Comparison of ENCODE assay signal across 12 cellular contexts in the genomic region with DNA sequence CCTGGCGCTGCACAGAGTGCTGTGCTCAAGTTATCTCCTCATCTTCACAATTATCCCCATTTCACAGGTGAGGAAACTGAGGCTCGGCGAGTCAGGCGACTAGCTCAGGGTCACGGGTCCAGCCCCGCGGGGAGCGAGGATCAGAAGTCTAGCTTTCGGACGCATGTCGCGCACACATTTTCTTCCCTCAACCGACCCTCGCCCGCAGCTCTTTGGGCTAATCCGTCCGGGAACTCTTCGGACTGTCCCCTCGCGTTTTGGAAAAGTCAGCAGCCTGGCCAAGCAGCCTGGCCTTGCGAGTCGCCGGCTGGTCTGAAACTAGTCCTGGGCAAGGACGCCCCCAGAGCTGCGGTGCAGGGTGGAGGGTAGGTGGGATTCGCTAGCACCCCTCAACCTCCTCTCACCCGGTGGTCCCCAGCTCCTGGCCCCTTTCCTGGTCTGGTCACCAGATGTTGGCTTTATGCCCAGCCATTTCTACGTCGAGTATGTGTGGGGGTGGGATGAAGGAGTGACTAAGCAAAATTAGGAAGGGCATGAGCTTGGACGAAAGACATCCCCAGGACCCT. TPM values are rescaled to one million over a fixed set of nuclear protein-coding genes. Genes with fewer than 3 reads are reported as not detected.
DNase-seq lines count a peak whose midpoint lies in the region; ATAC-seq and TF ChIP-seq lines count a peak whose summit lies in the region.
"Had no signal": no experiment of that assay in that cellular context is flagged by ENCODE, and none has a peak within 500 bp of the region (broad histone marks: within the 10 kb centered on the region; RNA-seq: fewer than 3 reads in every experiment).

No MANE protein-coding gene starts in this region.

- H3K4me1 ChIP-seq in adipocyte (ENCODE audit: control insufficient read depth, insufficient read depth, low read length) (peaks cover 13% of the 10 kb centered on the region), gastroesophageal sphincter (peaks cover 0 to 24% (median 0%) of the 10 kb centered on the region in 3 donors)

- TF ChIP-seq POLR2A in gastroesophageal sphincter (IDR thresholded peaks at IDR 0.05): no peak

- H3K36me3 ChIP-seq in adipocyte (ENCODE audit: control insufficient read depth, insufficient read depth, low read length, severe bottlenecking) (no peaks in the 10 kb centered on the region), gastroesophageal sphincter (no peaks in the 10 kb centered on the region)

- TF ChIP-seq EP300 in gastroesophageal sphincter (IDR thresholded peaks at IDR 0.05): no peak

- DNase-seq in AG08395 (ENCODE audit: low spot score) (peak; percentile 22), adipocyte (ENCODE audit: low read depth) (peak; percentile 38), posterior vena cava (ENCODE audit: low spot score) (peak; percentile 79), Kasumi-1 (lab: John Stamatoyannopoulos, UW) (no peak), middle frontal gyrus (ENCODE audit: extremely low spot score, low spot score) (no peak)
- DNase-seq in activated CD4-positive, alpha-beta T cell treated with anti-CD3 and anti-CD28 coated beads for 1 hour: no peak
- DNase-seq: NCI-H146, RPMI8226 had no signal

- ATAC-seq in gastroesophageal sphincter (peak; percentile 10), HG03469 (IDR thresholded peaks at IDR 0.05; ENCODE audit: unreplicated experiment) (no peak)

- 17 to 49% methylated on average over 1 to 12 of the region's 30 CpGs for WGBS in gastroesophageal sphincter (ENCODE audit: low coverage in 1 of 2), 2 donors

- H3K9ac ChIP-seq in adipocyte (ENCODE audit: low read length): peak overlapping the region; percentile 84

- no peaks in the 10 kb centered on the region for H3K27me3 ChIP-seq in adipocyte (replicated peaks; ENCODE audit: control insufficient read depth, insufficient read depth, low read length)
- H3K27me3 ChIP-seq in gastroesophageal sphincter: peaks cover 13% of the 10 kb centered on the region

- no peak for TF ChIP-seq CTCF in gastroesophageal sphincter (IDR thresholded peaks at IDR 0.05)

- H3K4me3 ChIP-seq in adipocyte (ENCODE audit: low read length) (peak overlapping the region; percentile 84), gastroesophageal sphincter (peak overlapping the region; percentile 47 to 58)
- H3K4me3 ChIP-seq: body of pancreas had no signal

- intact Hi-C loops in posterior vena cava (cut with DNase I): no loop called here

- H3K27ac ChIP-seq in gastroesophageal sphincter: peak overlapping the region; percentile 30 to 86 (median 75)
- H3K27ac ChIP-seq: body of pancreas had no signal

- H3K9me3 ChIP-seq in adipocyte (ENCODE audit: control insufficient read depth, low read length): peaks cover 14% of the 10 kb centered on the region
- peaks cover 0 to 10% (median 0%) of the 10 kb centered on the region in 3 donors for H3K9me3 ChIP-seq in gastroesophageal sphincter
- H3K9me3 ChIP-seq: body of pancreas had no signal

RNA-seq across cellular contexts. Expression of gene BHMT2, which starts 0.5 kb away (rescaled TPM):
- total RNA-seq in gastroesophageal sphincter (100 to 1,000 TPM in 1 of 4 donors, 10 to 100 TPM in 3; 41.9 to 105 (median 54.8) TPM), posterior vena cava (10 to 100 TPM; 24.5 to 36.3 TPM)

RNA-seq across cellular contexts. Expression of gene DMGDH, which starts 0.6 kb away (rescaled TPM):
- total RNA-seq in gastroesophageal sphincter: 1 to 10 TPM; 4.7 to 7.3 (median 6.0) TPM
- total RNA-seq in posterior vena cava: 1 to 10 TPM; 1.7 to 3.6 TPM

RNA-seq across cellular contexts. Expression of gene BHMT, which starts 41.5 kb away (rescaled TPM):
- total RNA-seq in gastroesophageal sphincter: 10 to 100 TPM in 1 of 4 donors, 1 to 10 TPM in 2, not detected in 1; 1.9 to 10.8 (median 2.7) TPM
- total RNA-seq in posterior vena cava: under 1 TPM; 0.28 to 0.62 TPM
- total RNA-seq: body of pancreas, pulmonary artery endothelial cell had no signal

Comparison
In these comparisons a context has a peak if more than half of its experiments do, and no peak if none do; other contexts are left out.
1. DNase-seq: peak in AG08395 (single experiment), adipocyte (single experiment) and posterior vena cava (single experiment); none in Kasumi-1 (0 of 2), activated CD4-positive, alpha-beta T cell treated with anti-CD3 and anti-CD28 coated beads for 1 hour (single experiment) and middle frontal gyrus (single experiment).